In the genomic region with DNA sequence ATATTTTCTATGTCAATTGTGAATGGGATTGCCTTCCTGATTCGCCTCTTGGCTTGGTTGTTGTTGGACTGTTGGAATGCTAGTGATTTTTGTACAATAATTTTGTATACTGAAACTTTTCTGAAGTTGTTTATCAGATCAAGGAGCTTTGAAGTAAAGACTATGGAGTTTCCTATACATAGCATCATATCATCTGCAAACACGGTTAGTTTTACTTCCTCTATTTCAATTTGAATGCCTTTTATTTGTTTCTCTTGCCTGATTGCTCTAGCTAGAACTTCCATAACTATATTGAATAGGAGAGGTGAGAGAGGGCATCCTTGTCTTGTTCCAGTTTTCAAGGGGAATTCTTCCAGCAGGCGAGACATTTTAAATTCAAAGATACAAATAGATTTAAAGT, we compare ENCODE assay signal across 17 cellular contexts.
"Had no signal": no experiment of that assay in that cellular context is flagged by ENCODE, and none has a peak within 500 bp of the region (broad histone marks: within the 10 kb centered on the region; RNA-seq: fewer than 3 reads in every experiment).

No MANE protein-coding gene starts in this region.

- H3K4me1 ChIP-seq: adrenal gland, breast epithelium, left lung, parathyroid adenoma, right lobe of liver had no signal

- DNase-seq: activated CD4-positive, alpha-beta T cell treated with anti-CD3 and anti-CD28 coated beads, Interleukin-2, amount 50 U/mL, for 4 hours; activated effector memory CD4-positive, alpha-beta T cell treated with anti-CD3 and anti-CD28 coated beads, Interleukin-2, amount 50 U/mL, for 16 hours; activated T-cell treated with anti-CD3 and anti-CD28 coated beads, Interleukin-2, amount 50 U/mL, for 72 hours; adrenal gland; erythroblast; left lung; mammary epithelial cell; midbrain; right lobe of liver; small intestine; stimulated activated CD4-positive, alpha-beta T cell treated with anti-CD3 and anti-CD28 coated beads, Interleukin-15, amount 100 ng/mL, for 24 hours; stimulated activated CD4-positive, alpha-beta T cell treated with anti-CD3 and anti-CD28 coated beads, Interleukin-2, amount 100 ng/mL, for 48 hours; trophoblast cell had no signal

- H3K36me3 ChIP-seq: adrenal gland, breast epithelium, left lung, right lobe of liver had no signal

- H3K27ac ChIP-seq: adrenal gland, breast epithelium, coronary artery, left lung, parathyroid adenoma, right lobe of liver had no signal

- H3K9me3 ChIP-seq: left lung, right lobe of liver had no signal

- H3K27me3 ChIP-seq: adrenal gland, breast epithelium, left lung, right lobe of liver had no signal

- ATAC-seq: activated naive CD4-positive, alpha-beta T cell treated with anti-CD3 and anti-CD28 coated beads, Interleukin-2, amount 50 U/mL, for 72 hours; activated T-cell treated with anti-CD3 and anti-CD28 coated beads, Interleukin-2, amount 50 U/mL, for 72 hours; left lung; right lobe of liver had no signal

- H3K4me3 ChIP-seq: adrenal gland, breast epithelium, coronary artery, left lung, right lobe of liver had no signal
